1 cellular context compared by ENCODE assay signal in genomic region chr10:97066877-97067555, GRCh38.
TF ChIP-seq lines count a peak whose summit lies in the region.

No MANE protein-coding gene starts in this region.

TF ChIP-seq in H1, 55 proteins besides CTCF, POLR2A, EP300 and RAD21:
- TF ChIP-seq CBX8 (IDR thresholded peaks at IDR 0.05; ENCODE audit: borderline replicate concordance, low read depth, low read length): no peak
- TF ChIP-seq CTBP2 (IDR thresholded peaks at IDR 0.05; ENCODE audit: borderline replicate concordance, insufficient read depth, insufficient read length, low read length): no peak
- TF ChIP-seq TBP (IDR thresholded peaks at IDR 0.05; ENCODE audit: low read depth, low read length): no peak
- no peak for TF ChIP-seq BRCA1 (IDR thresholded peaks at IDR 0.05; ENCODE audit: low read depth, low read length)
- no peak for TF ChIP-seq HDAC2 (IDR thresholded peaks at IDR 0.05; ENCODE audit: borderline replicate concordance in 1 of 2, low read depth in 2 of 2, low read length in 2 of 2)
- TF ChIP-seq CEBPB (IDR thresholded peaks at IDR 0.05; ENCODE audit: low read depth, low read length): no peak
- no peak for TF ChIP-seq RBBP5 (IDR thresholded peaks at IDR 0.05; ENCODE audit: borderline replicate concordance, low read depth, low read length)
- no peak for TF ChIP-seq CHD2 (IDR thresholded peaks at IDR 0.05; ENCODE audit: low read length)
